In the genomic region with DNA sequence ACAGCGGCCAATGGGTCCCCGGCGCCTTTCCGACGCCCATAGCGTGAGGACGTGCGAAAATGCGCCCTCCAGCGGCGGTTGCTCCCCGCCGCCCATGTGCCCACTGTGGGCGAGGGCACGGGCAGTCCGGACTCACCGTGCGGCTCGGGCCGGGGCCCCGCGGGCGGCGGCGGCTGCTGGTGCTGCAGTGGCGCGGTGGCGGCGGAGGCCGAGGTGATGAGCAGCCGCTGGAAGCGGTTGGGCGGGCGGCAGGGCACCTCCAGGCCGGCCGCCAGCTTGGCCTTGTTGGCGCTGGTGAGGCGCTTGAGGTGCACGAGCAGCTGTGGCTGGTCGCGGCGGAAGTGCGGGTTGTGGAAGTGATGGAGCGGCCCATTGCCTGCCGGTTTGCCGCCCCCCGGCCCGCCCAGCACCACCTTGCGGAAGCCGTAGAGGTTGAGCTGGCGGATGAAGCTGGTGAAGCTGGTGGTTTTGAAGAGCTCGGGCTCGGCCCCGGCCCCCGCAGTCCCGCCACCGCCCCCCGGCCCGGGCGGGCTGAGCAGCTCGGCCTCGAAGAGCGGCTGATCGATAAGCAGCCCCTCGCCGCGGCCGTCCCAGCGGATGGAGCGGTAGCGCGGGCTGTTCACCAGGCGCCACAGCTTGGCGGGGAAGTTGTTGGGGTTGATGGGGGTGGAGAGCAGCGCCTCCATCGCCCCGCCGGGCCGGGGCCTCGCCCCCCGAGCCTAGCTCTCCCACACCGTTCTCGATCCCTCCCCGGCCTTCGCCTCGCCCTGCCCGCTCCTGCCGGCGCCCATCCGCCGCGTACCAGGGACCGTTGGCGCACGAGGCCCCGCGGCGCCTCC, we compare ENCODE assay signal across 10 cellular contexts. TPM values are rescaled to one million over a fixed set of nuclear protein-coding genes. Genes with fewer than 3 reads are reported as not detected.
DNase-seq lines count a peak whose midpoint lies in the region; ATAC-seq and TF ChIP-seq lines count a peak whose summit lies in the region.
"Had no signal": no experiment of that assay in that cellular context is flagged by ENCODE, and none has a peak within 500 bp of the region (broad histone marks: within the 10 kb centered on the region; RNA-seq: fewer than 3 reads in every experiment).

A gene with protein sequence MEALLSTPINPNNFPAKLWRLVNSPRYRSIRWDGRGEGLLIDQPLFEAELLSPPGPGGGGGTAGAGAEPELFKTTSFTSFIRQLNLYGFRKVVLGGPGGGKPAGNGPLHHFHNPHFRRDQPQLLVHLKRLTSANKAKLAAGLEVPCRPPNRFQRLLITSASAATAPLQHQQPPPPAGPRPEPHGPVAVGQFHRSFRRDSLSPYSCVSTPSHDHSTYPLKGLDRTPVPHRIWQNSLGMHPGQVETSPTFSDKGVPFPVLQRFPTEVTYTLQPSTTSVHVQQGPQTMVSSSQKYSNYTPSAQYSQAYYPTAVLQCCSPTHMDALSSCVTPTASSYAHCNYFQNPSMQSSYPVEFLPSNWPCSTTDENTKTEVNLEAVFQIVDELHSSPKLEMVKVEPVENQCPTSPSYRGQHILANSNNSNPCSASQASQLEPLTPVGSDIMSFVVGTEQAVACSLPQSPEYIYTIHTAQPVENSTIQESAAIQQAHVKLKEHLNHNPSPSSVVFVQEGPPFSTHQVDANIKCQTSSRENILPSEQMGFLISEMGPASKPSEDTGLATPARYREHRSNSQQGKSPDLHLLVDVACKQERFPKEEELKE (minus strand): TSS at position 820 of the 839 bp plus-strand sequence. CDS start 134 bp downstream, at position 686.

- CTCF ChIA-PET in GM10248 (lab: Yijun Ruan, JAX): interaction anchor here (0.6 to 3.0 kb wide), 9 partner anchors 9 to 238 kb away, joined by 3 to 10 read pairs (median 4); no protein-coding TSS in a partner anchor

- H3K79me2 ChIP-seq in Karpas-422 (ENCODE audit: low read length): no peaks in the 10 kb centered on the region

- POLR2A ChIA-PET in GM10248 (lab: Yijun Ruan, JAX): no interaction called here

- no peaks in the 10 kb centered on the region for H3K27me3 ChIP-seq in Karpas-422 (ENCODE audit: low read length)

- no peak within 1 kb of the TSS for H2AFZ ChIP-seq in Karpas-422 (ENCODE audit: low read length)

- ATAC-seq in GM18858 (IDR thresholded peaks at IDR 0.05; ENCODE audit: unreplicated experiment) (no peak), HG02763 (IDR thresholded peaks at IDR 0.05; ENCODE audit: unreplicated experiment) (no peak)

- no peaks in the 10 kb centered on the region for H4K20me1 ChIP-seq in Karpas-422 (ENCODE audit: insufficient read depth, low read depth, low read length)

- no peak within 1 kb of the TSS for H3K27ac ChIP-seq in Karpas-422 (ENCODE audit: low read length)

- DNase-seq in GM10248 (ENCODE audit: extremely low spot score) (peak; percentile 56), dermis blood vessel endothelial cell (peak; percentile 34), Karpas-422 (no peak), NCI-H748 (lab: John Stamatoyannopoulos, UW; ENCODE audit: unreplicated experiment) (no peak)
- DNase-seq in activated CD4-positive, alpha-beta T cell treated with anti-CD3 and anti-CD28 coated beads for 24 hours (ENCODE audit: low read depth in 2 of 2): peak; percentile 53 to 57
- peak; percentile 40 to 60 (median 53) for DNase-seq in stimulated activated CD4-positive, alpha-beta T cell treated with anti-CD3 and anti-CD28 coated beads, Interleukin-12 subunit alpha, Interleukin-12 subunit beta, amount 100 ng/mL, for 48 hours (ENCODE audit: low read depth in 2 of 3, low spot score in 1 of 3)

- no peaks in the 10 kb centered on the region for H3K9me3 ChIP-seq in Karpas-422 (ENCODE audit: low read length)

- no peaks in the 10 kb centered on the region for H3K4me1 ChIP-seq in Karpas-422 (ENCODE audit: low read length)

- H3K9ac ChIP-seq in Karpas-422 (ENCODE audit: low read length): no peak within 1 kb of the TSS

- no peaks in the 10 kb centered on the region for H3K9me2 ChIP-seq in Karpas-422 (replicated peaks; ENCODE audit: insufficient read depth, low read length)

- TF ChIP-seq CTCF in GM10248 (IDR thresholded peaks at IDR 0.05; ENCODE audit: control extremely low read depth, extremely low read depth, low read depth, missing control alignments): peak; percentile 37

- H3K36me3 ChIP-seq in Karpas-422 (ENCODE audit: insufficient read depth, low read length): peaks cover 38% of the 10 kb centered on the region

- no peak within 1 kb of the TSS for H3K4me3 ChIP-seq in Karpas-422 (ENCODE audit: low read length)

- H3K4me2 ChIP-seq in Karpas-422 (ENCODE audit: low read depth, low read length, poor library complexity, severe bottlenecking): no peak within 1 kb of the TSS

RNA-seq across cellular contexts. Expression of the gene that starts here (rescaled TPM):
- 0.05 and 0.17 TPM in 2 replicates for total RNA-seq in dermis blood vessel endothelial cell
- total RNA-seq in Karpas-422 (2014; rRNA removed; shearing (Covaris generic); ENCODE audit: low replicate concordance): 0.11 and 0.82 TPM in 2 replicates
- total RNA-seq: astrocyte, subcutaneous adipose tissue had no signal

Comparison
In these comparisons a context has a peak if more than half of its experiments do, and no peak if none do; other contexts are left out.
1. Peak in DNase-seq in dermis blood vessel endothelial cell; RNA of the gene not detected or under 1 TPM.
2. DNase-seq: peak in GM10248 (single experiment), activated CD4-positive, alpha-beta T cell treated with anti-CD3 and anti-CD28 coated beads for 24 hours (2 of 2) and stimulated activated CD4-positive, alpha-beta T cell treated with anti-CD3 and anti-CD28 coated beads, Interleukin-12 subunit alpha, Interleukin-12 subunit beta, amount 100 ng/mL, for 48 hours (3 of 3); none in Karpas-422 (single experiment) and NCI-H748 (single experiment).